In the genomic region with DNA sequence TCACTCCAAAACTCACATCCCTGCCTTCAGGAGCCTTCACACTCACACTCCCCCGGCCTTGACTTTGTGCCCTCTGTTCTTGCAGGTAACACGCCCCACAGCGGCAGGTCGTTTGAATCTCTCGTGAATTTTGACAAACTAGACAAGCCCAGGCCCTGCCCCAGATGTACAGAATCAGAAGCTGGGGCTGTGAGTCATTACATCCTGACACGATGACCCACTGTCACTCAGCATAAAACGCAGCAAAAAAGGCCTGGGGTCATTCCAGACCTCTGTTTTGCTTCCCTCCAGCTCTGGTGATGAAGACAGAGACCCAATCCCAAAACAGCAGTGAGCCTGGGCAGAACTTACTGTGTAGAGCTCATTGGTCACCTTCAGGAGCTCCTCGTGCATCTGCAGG, we compare ENCODE assay signal across 14 cellular contexts.
"Had no signal": no experiment of that assay in that cellular context is flagged by ENCODE, and none has a peak within 500 bp of the region (broad histone marks: within the 10 kb centered on the region; RNA-seq: fewer than 3 reads in every experiment).

No MANE protein-coding gene starts in this region.

- H3K27ac Mint-ChIP-seq: activated naive CD8-positive, alpha-beta T cell; mesothelial cell of epicardium had no signal

- H3K4me3 Mint-ChIP-seq: activated naive CD8-positive, alpha-beta T cell; mesothelial cell of epicardium; neural progenitor cell had no signal

- DNase-seq: activated effector memory CD4-positive, alpha-beta T cell treated with Interleukin-2 at 50 U/mL for 16 hours; activated T-cell treated with anti-CD3 and anti-CD28 coated beads, Interleukin-2, amount 50 U/mL, for 1 hour; aorta; colonic mucosa; effector CD4-positive, alpha-beta T cell; kidney glomerular epithelial cell; pancreas; stimulated activated CD4-positive, alpha-beta T cell treated with anti-CD3 and anti-CD28 coated beads, Interleukin-15, amount 100 ng/mL, for 24 hours had no signal

- H2AFZ ChIP-seq: hepatocyte, neural progenitor cell had no signal

- H3K9me3 ChIP-seq: colonic mucosa, pancreas had no signal

- H3K27me3 Mint-ChIP-seq: activated naive CD8-positive, alpha-beta T cell had no signal

- H3K4me1 ChIP-seq: colonic mucosa, pancreas, tibial nerve had no signal

- H3K4me3 ChIP-seq: cardiac muscle cell, colonic mucosa, hepatocyte, neural progenitor cell, pancreas, tibial nerve had no signal

- H3K36me3 Mint-ChIP-seq: activated naive CD8-positive, alpha-beta T cell had no signal

- H3K36me3 ChIP-seq: cardiac muscle cell, colonic mucosa, neural progenitor cell, pancreas had no signal

- H3K27ac ChIP-seq: cardiac muscle cell, colonic mucosa, hepatocyte, neural progenitor cell, pancreas, tibial nerve had no signal

- H3K4me2 ChIP-seq: hepatocyte, neural progenitor cell had no signal

- H3K79me2 ChIP-seq: hepatocyte had no signal

- H3K27me3 ChIP-seq: cardiac muscle cell, colonic mucosa, hepatocyte, neural progenitor cell, pancreas, tibial nerve had no signal

- ATAC-seq: pancreas had no signal

- H3K9ac ChIP-seq: neural progenitor cell had no signal
